In genomic region chr4:128060620-128061565, GRCh38 we compare ENCODE assay signal across 8 cellular contexts. TPM values are rescaled to one million over a fixed set of nuclear protein-coding genes. Genes with fewer than 3 reads are reported as not detected.
DNase-seq lines count a peak whose midpoint lies in the region; ATAC-seq and TF ChIP-seq lines count a peak whose summit lies in the region.

LARP1B (plus strand) TSS chr4:128061312; CDS start chr4:128074952, 13,640 bp downstream.

- H3K27me3 ChIP-seq in IMR-90 (ENCODE audit: control insufficient read depth, insufficient read depth, low read length) (no peaks in the 10 kb centered on the region), mucosa of rectum (ENCODE audit: control insufficient read depth in 2 of 2, insufficient read depth in 2 of 2, low read length in 2 of 2) (no peaks in the 10 kb centered on the region)

- in situ Hi-C loops in IMR-90 (cut with MboI; ENCODE audit: low sequenced_read_pairs), result no loop called here

- H2BK20ac ChIP-seq in IMR-90 (ENCODE audit: low read depth, low read length), result no peak within 1 kb of the TSS; the same call in 1 of the 2 replicates

- H2AFZ ChIP-seq in IMR-90 (replicated peaks; ENCODE audit: low read length, poor library complexity), result peak within 1 kb of the TSS; percentile 99

- H3K4me3 ChIP-seq in IMR-90 (ENCODE audit: insufficient read depth, low read depth, low read length) (peak within 1 kb of the TSS; percentile 77), mucosa of rectum (ENCODE audit: low read length in 2 of 2) (peak within 1 kb of the TSS; percentile 67 to 89)

- peak; percentile 90 for TF ChIP-seq POLR2A in IMR-90 (IDR thresholded peaks at IDR 0.05; ENCODE audit: low read depth, low read length)

- dilution Hi-C loops in IMR-90 (cut with HindIII; ENCODE audit: low sequenced_read_pairs, unreplicated experiment), result no loop called here

- peak within 1 kb of the TSS; percentile 88 for H3K4ac ChIP-seq in IMR-90 (ENCODE audit: low read depth, low read length)

- no TSS peak for BruUV-seq in IMR-90 (replicated peaks; lab: Mats Ljungman, UMichigan)

- peak within 1 kb of the TSS; percentile 88 for H3K4me2 ChIP-seq in IMR-90 (ENCODE audit: low read depth, low read length)

- TF ChIP-seq RAD21 in IMR-90 (IDR thresholded peaks at IDR 0.05; ENCODE audit: low read length), result no peak

- ATAC-seq in GM21529 (IDR thresholded peaks at IDR 0.05; ENCODE audit: unreplicated experiment) (peak; percentile 87), IMR-90 (ENCODE audit: low read depth) (peak; percentile 96)

- H3K9me3 ChIP-seq in IMR-90 (ENCODE audit: control insufficient read depth, insufficient read depth, low read length) (no peaks in the 10 kb centered on the region), mucosa of rectum (ENCODE audit: control insufficient read depth in 2 of 2, low read length in 2 of 2) (no peaks in the 10 kb centered on the region)

- H4K5ac ChIP-seq in IMR-90 (ENCODE audit: low read depth, low read length), result peak within 1 kb of the TSS; percentile 90

- H3K27ac ChIP-seq in IMR-90 (ENCODE audit: insufficient read depth, low read length) (peak within 1 kb of the TSS; percentile 85), epithelial cell of prostate (peak within 1 kb of the TSS; percentile 89), mucosa of rectum (ENCODE audit: low read depth in 2 of 2, low read length in 2 of 2) (peak within 1 kb of the TSS; percentile 96 to 98)

- peak; percentile 91 for DNase-seq in DMS153 (lab: John Stamatoyannopoulos, UW)
- DNase-seq in IMR-90, result peak; percentile 95
- DNase-seq in OCI-M2 (lab: John Stamatoyannopoulos, UW; ENCODE audit: unreplicated experiment), result peak; percentile 45
- DNase-seq in activated T-cell treated with anti-CD3 and anti-CD28 coated beads for 4 hours, result peak; percentile 89
- peak; percentile 78 for DNase-seq in epithelial cell of prostate (ENCODE audit: low read depth, low spot score)
- peak; percentile 84 to 91 for DNase-seq in stimulated activated CD8-positive, alpha-beta memory T cell treated with anti-CD3 and anti-CD28 coated beads, Interleukin-4, amount 100 ng/mL, for 4 hours (ENCODE audit: low read depth in 2 of 2, low spot score in 1 of 2)

- peak within 1 kb of the TSS; percentile 95 for H2AK9ac ChIP-seq in IMR-90 (replicated peaks; ENCODE audit: low read depth, low read length, poor library complexity)

- H3K9ac ChIP-seq in IMR-90 (ENCODE audit: low read depth, low read length) (peak within 1 kb of the TSS; percentile 93), mucosa of rectum (ENCODE audit: low read depth in 1 of 2, low read length in 2 of 2) (peak within 1 kb of the TSS; percentile 80 to 88)

- H2BK15ac ChIP-seq in IMR-90 (ENCODE audit: low read depth, low read length), result peak within 1 kb of the TSS; percentile 74; the same call in 1 of the 3 replicates

- H2BK120ac ChIP-seq in IMR-90 (ENCODE audit: low read depth, low read length), result peak within 1 kb of the TSS; percentile 42

- intact Hi-C loops in IMR-90 (cut with micrococcal nuclease), result loop anchor here (2.0 to 10.0 kb wide), 3 partner anchors 96 to 278 kb away; partner anchors contain the start of genes ABHD18, HSPA4L, MFSD8 and PGRMC2

- H4K20me1 ChIP-seq in IMR-90 (ENCODE audit: insufficient read depth, low read length), result peaks cover 11% of the 10 kb centered on the region

- peak within 1 kb of the TSS; percentile 92 for H3K14ac ChIP-seq in IMR-90 (replicated peaks; ENCODE audit: low read depth, low read length)

- peak within 1 kb of the TSS; percentile 70; the same call in 1 of the 2 replicates for H3K18ac ChIP-seq in IMR-90 (ENCODE audit: low read depth, low read length)

- H3K4me1 ChIP-seq in IMR-90 (ENCODE audit: control insufficient read depth, insufficient read depth, low read length) (no peaks in the 10 kb centered on the region), mucosa of rectum (ENCODE audit: control insufficient read depth in 2 of 2, insufficient read depth in 2 of 2, low read length in 2 of 2) (peaks cover 4 to 8% of the 10 kb centered on the region in 2 donors)

- H2AK5ac ChIP-seq in IMR-90 (ENCODE audit: low read depth, low read length), result peak within 1 kb of the TSS; percentile 87; the same call in 1 of the 2 replicates

- peak within 1 kb of the TSS; percentile 77; the same call in 1 of the 2 replicates for H4K91ac ChIP-seq in IMR-90 (ENCODE audit: insufficient read depth, low read depth, low read length)

- POLR2A ChIA-PET in IMR-90 (lab: Charles Lee; ENCODE audit: unreplicated experiment), result interaction anchor here (0.5 to 0.7 kb wide), 3 partner anchors 131 to 844 kb away, joined by 3 to 21 read pairs (median 5); partner anchors contain the start of gene HSPA4L

- CTCF ChIA-PET in IMR-90 (lab: Yijun Ruan, JAX), result interaction anchor here (0.6 to 1.5 kb wide), 5 partner anchors 10 to 96 kb away, joined by 3 to 8 read pairs (median 3); partner anchors contain the start of genes ABHD18 and MFSD8

- peak within 1 kb of the TSS; percentile 87 for H2BK5ac ChIP-seq in IMR-90 (ENCODE audit: low read depth, low read length, poor library complexity, severe bottlenecking)

- H3K23ac ChIP-seq in IMR-90 (ENCODE audit: low read depth, low read length), result no peak within 1 kb of the TSS

- H3K9me1 ChIP-seq in IMR-90 (ENCODE audit: insufficient read depth, low read length), result no peaks in the 10 kb centered on the region

- H3K79me1 ChIP-seq in IMR-90 (ENCODE audit: low read depth in 1 of 2, low read length in 2 of 2), result peaks cover 5 to 16% of the 10 kb centered on the region in 2 experiments; a peak in 3 of 4 replicates

- WGBS in IMR-90 (ENCODE audit: extremely low coverage in 2 of 2, insufficient read length in 1 of 2), 2 experiments, result 1% methylated on average over 72 of the region's 118 CpGs; no CpG with 5 or more reads in 1 of the 2 experiments

- peak within 1 kb of the TSS; percentile 99 for H4K8ac ChIP-seq in IMR-90 (ENCODE audit: low read depth in 2 of 2, low read length in 2 of 2)

- H3K56ac ChIP-seq in IMR-90 (ENCODE audit: extremely low read depth, insufficient read depth, low read length), result peak within 1 kb of the TSS; percentile 76

- TF ChIP-seq CTCF in IMR-90 (conservative IDR thresholded peaks at IDR 0.05; ENCODE audit: low read depth, low read length), result no peak

- H3K36me3 ChIP-seq in IMR-90 (ENCODE audit: control insufficient read depth, insufficient read depth, low read length), result no peaks in the 10 kb centered on the region
- no peaks in the 10 kb centered on the region for H3K36me3 ChIP-seq in mucosa of rectum (ENCODE audit: control insufficient read depth in 2 of 2, insufficient read depth in 2 of 2, low read length in 2 of 2)

TF ChIP-seq in IMR-90, 13 proteins besides CTCF, POLR2A, EP300 and RAD21:
- TF ChIP-seq MAFK (IDR thresholded peaks at IDR 0.05; ENCODE audit: low read depth, low read length), result no peak
- no peak for TF ChIP-seq RFX5 (IDR thresholded peaks at IDR 0.05; ENCODE audit: low read depth, low read length)
- peak; percentile 66 for TF ChIP-seq MXI1 (IDR thresholded peaks at IDR 0.05; ENCODE audit: borderline replicate concordance, low read depth, low read length)
- peak; percentile 78; the same call in 1 of the 2 replicates for TF ChIP-seq MAZ (IDR thresholded peaks at IDR 0.05; ENCODE audit: borderline replicate concordance, low read depth, low read length)
TF ChIP-seq in IMR-90: peak in this region for 2.

RNA-seq across cellular contexts. Expression of gene LARP1B, which starts in this region (rescaled TPM):
- 11.1 and 21.9 TPM in 2 replicates for total RNA-seq in IMR-90 (2012; rRNA removed)
- 7.9 and 8.8 TPM in 2 replicates for polyA plus RNA-seq in IMR-90 (2012; rRNA removed)
- polyA plus RNA-seq in IMR-90 (2012; cell fraction: cytosol; rRNA removed), result 1.1 and 1.4 TPM in 2 replicates
- 2.3 and 17.5 TPM in 2 replicates for polyA plus RNA-seq in IMR-90 (2012; cell fraction: nucleus; rRNA removed; ENCODE audit: low replicate concordance)

Comparison
In these comparisons a context has a peak if more than half of its experiments do, and no peak if none do; other contexts are left out.
1. Peak in every context shown above with its lines: DNase-seq, ATAC-seq, H3K4me3 ChIP-seq and H3K27ac ChIP-seq.
2. DNase-seq: peak in every context shown above with its lines; median percentile 95 in IMR-90; 91 in DMS153; 89 in activated T-cell treated with anti-CD3 and anti-CD28 coated beads for 4 hours; 88 in stimulated activated CD8-positive, alpha-beta memory T cell treated with anti-CD3 and anti-CD28 coated beads, Interleukin-4, amount 100 ng/mL, for 4 hours; 78 in epithelial cell of prostate; 45 in OCI-M2.